ENCODE assay signal across 8 cellular contexts in the genomic region with DNA sequence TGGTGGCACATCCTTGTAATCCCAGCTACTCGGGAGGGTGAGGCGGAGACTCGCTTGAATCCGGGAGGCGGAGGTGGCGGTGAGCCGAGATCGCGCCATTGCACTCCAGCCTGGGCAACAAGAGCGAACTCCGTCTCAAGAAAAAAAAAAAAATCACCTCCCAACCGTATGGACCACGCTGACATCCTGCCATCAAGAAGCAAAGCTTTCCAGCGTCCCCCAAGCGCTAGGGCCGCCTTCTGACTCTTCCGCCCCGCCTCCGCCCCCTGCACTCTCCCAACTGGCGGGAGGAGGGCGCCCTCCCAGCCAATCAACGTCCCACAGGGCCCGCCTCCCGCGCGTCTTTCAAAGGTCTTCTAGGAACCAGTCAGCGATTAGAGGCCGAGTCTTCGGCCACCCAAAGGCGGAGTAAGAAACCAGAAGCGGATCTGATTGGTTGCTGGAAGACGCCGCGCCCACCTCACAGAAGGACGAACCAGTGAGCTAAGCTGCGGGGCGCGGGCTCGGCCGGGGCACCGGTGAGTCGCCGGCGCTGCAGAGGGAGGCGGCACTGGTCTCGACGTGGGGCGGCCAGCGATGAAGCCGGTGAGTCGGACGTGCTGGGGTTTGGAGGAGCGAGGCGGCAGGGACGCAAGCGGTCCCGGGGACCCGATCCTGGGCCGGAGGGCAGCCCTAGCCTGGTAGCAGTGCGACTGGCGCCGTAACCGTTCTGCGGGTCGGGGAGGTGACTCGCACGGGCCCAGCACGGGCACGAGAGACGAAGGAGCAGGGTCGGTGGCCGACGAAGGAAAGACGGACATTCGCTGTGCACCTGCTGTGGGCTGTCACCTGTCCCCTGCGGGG. TPM values are rescaled to one million over a fixed set of nuclear protein-coding genes. Genes with fewer than 3 reads are reported as not detected.
DNase-seq lines count a peak whose midpoint lies in the region; ATAC-seq and TF ChIP-seq lines count a peak whose summit lies in the region.

A gene with protein sequence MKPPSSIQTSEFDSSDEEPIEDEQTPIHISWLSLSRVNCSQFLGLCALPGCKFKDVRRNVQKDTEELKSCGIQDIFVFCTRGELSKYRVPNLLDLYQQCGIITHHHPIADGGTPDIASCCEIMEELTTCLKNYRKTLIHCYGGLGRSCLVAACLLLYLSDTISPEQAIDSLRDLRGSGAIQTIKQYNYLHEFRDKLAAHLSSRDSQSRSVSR (plus strand): TSS at position 515 of the 843 bp plus-strand sequence. CDS start 62 bp downstream, at position 577.

- H3K4me3 ChIP-seq in CD4-positive, alpha-beta memory T cell (ENCODE audit: low read length in 2 of 2), result peak within 1 kb of the TSS; percentile 69 to 73
- peak within 1 kb of the TSS; percentile 96 to 97 for H3K4me3 ChIP-seq in duodenal mucosa (ENCODE audit: low read depth in 1 of 2, low read length in 2 of 2)
- H3K4me3 ChIP-seq in lower leg skin (ENCODE audit: low read depth, poor library complexity, severe bottlenecking), result peak within 1 kb of the TSS; percentile 33

- ATAC-seq in GM19438 (IDR thresholded peaks at IDR 0.05; ENCODE audit: low read depth, unreplicated experiment), result peak; percentile 97
- ATAC-seq in HG03575 (IDR thresholded peaks at IDR 0.05; ENCODE audit: extremely low read depth, insufficient number of reproducible peaks, low FRiP score, unreplicated experiment), result peak; percentile 94

- no peak for TF ChIP-seq CTCF in lower leg skin (IDR thresholded peaks at IDR 0.05)

- peaks cover 10 to 23% (median 15%) of the 10 kb centered on the region in 4 donors for H3K4me1 Mint-ChIP-seq in CD4-positive, alpha-beta memory T cell

- peak within 1 kb of the TSS; percentile 89 to 98 for H3K9ac ChIP-seq in duodenal mucosa (ENCODE audit: low read depth in 1 of 2, low read length in 2 of 2)

- H3K4me3 Mint-ChIP-seq in CD4-positive, alpha-beta memory T cell, result peak within 1 kb of the TSS; percentile 87 to 92 (median 89)

- TF ChIP-seq POLR2A in lower leg skin (IDR thresholded peaks at IDR 0.05), result no peak

- intact Hi-C loops in CD4-positive, alpha-beta memory T cell (cut with micrococcal nuclease), result loop anchor here (1.0 to 10.0 kb wide), 7 partner anchors 45 to 1722 kb away; a partner anchor contains a TSS
- intact Hi-C loops in lower leg skin (cut with DNase I; ENCODE audit: low total_unique reads), result no loop called here

- POLR2A ChIA-PET in CD4-positive, alpha-beta memory T cell (lab: Charles Lee; ENCODE audit: partially characterized antibody), result interaction anchor here (0.9 to 1.7 kb wide), 9 partner anchors 9 to 506 kb away, joined by 3 to 6 read pairs (median 4); a partner anchor contains a TSS

- peaks cover 0 to 3% of the 10 kb centered on the region in 2 donors for H3K36me3 Mint-ChIP-seq in CD4-positive, alpha-beta memory T cell

- 1% methylated on average over 69 to 76 of the region's 76 CpGs for WGBS in lower leg skin, 2 donors

- no peaks in the 10 kb centered on the region for H3K27me3 ChIP-seq in CD4-positive, alpha-beta memory T cell (ENCODE audit: insufficient read depth, low read length)
- H3K27me3 ChIP-seq in duodenal mucosa (ENCODE audit: control insufficient read depth in 1 of 2, insufficient read depth in 2 of 2, low read length in 2 of 2), result no peaks in the 10 kb centered on the region

- peak within 1 kb of the TSS; percentile 51 for H3K27ac ChIP-seq in CD4-positive, alpha-beta memory T cell (ENCODE audit: low read depth, low read length)
- peak within 1 kb of the TSS; percentile 62 for H3K27ac ChIP-seq in duodenal mucosa (ENCODE audit: low read depth, low read length)

- no peaks in the 10 kb centered on the region for H3K9me3 Mint-ChIP-seq in CD4-positive, alpha-beta memory T cell

- H3K27ac Mint-ChIP-seq in CD4-positive, alpha-beta memory T cell, result peak within 1 kb of the TSS; percentile 57 to 96 (median 86)

- H3K4me1 ChIP-seq in CD4-positive, alpha-beta memory T cell (ENCODE audit: insufficient read depth, low read length), result peaks cover 18% of the 10 kb centered on the region
- H3K4me1 ChIP-seq in duodenal mucosa (ENCODE audit: control insufficient read depth in 1 of 2, insufficient read depth in 2 of 2, low read length in 2 of 2), result peaks cover 9 to 12% of the 10 kb centered on the region in 2 donors

- peak; percentile 97 for DNase-seq in CD4-positive, alpha-beta memory T cell
- DNase-seq in NCI-H82 (lab: John Stamatoyannopoulos, UW), result peak; percentile 99
- DNase-seq in activated CD4-positive, alpha-beta T cell treated with anti-CD3 and anti-CD28 coated beads, Interleukin-2, amount 50 U/mL, for 48 hours, result peak; percentile 96 to 98
- peak; percentile 98 to 100 for DNase-seq in lower leg skin (ENCODE audit: low spot score in 2 of 2)
- peak; percentile 91 to 97 for DNase-seq in stimulated activated CD4-positive, alpha-beta T cell treated with anti-CD3 and anti-CD28 coated beads, Interleukin-4, amount 100 ng/mL, for 48 hours (ENCODE audit: low read depth in 2 of 2)

- H3K36me3 ChIP-seq in CD4-positive, alpha-beta memory T cell (ENCODE audit: insufficient read depth, low read length), result no peaks in the 10 kb centered on the region
- H3K36me3 ChIP-seq in duodenal mucosa (ENCODE audit: control insufficient read depth in 1 of 2, insufficient read depth in 2 of 2, low read length in 2 of 2), result no peaks in the 10 kb centered on the region

- CTCF ChIA-PET in CD4-positive, alpha-beta memory T cell (lab: Charles Lee; ENCODE audit: partially characterized antibody), result interaction anchor here (1.2 to 4.2 kb wide), 5 partner anchors 10 to 113 kb away, joined by 3 to 22 read pairs (median 4); a partner anchor contains a TSS

- H3K27me3 Mint-ChIP-seq in CD4-positive, alpha-beta memory T cell, result peaks cover under 1 to 3% of the 10 kb centered on the region in 2 donors

- no peaks in the 10 kb centered on the region for H3K9me3 ChIP-seq in CD4-positive, alpha-beta memory T cell (ENCODE audit: control insufficient read depth in 1 of 2, low read length in 2 of 2)
- H3K9me3 ChIP-seq in duodenal mucosa (ENCODE audit: control insufficient read depth in 1 of 2, low read length in 2 of 2), result no peaks in the 10 kb centered on the region

RNA-seq across cellular contexts. Expression of the gene that starts here (rescaled TPM):
- 1 to 10 TPM; 1.1 to 1.6 TPM for total RNA-seq in CD4-positive, alpha-beta memory T cell
- polyA plus RNA-seq in CD4-positive, alpha-beta memory T cell, result 1 to 10 TPM; 2.9 to 5.0 TPM
- total RNA-seq in lower leg skin, result 1 to 10 TPM; 1.3 to 2.9 (median 2.1) TPM

Comparison
In these comparisons a context has a peak if more than half of its experiments do, and no peak if none do; other contexts are left out.
1. Peak in every context shown above with its lines: DNase-seq, ATAC-seq, H3K4me3 ChIP-seq and H3K27ac ChIP-seq.
2. H3K4me3 ChIP-seq: peak in every context shown above with its lines; median percentile 96 in duodenal mucosa; 71 in CD4-positive, alpha-beta memory T cell; 33 in lower leg skin.